In the genomic region with DNA sequence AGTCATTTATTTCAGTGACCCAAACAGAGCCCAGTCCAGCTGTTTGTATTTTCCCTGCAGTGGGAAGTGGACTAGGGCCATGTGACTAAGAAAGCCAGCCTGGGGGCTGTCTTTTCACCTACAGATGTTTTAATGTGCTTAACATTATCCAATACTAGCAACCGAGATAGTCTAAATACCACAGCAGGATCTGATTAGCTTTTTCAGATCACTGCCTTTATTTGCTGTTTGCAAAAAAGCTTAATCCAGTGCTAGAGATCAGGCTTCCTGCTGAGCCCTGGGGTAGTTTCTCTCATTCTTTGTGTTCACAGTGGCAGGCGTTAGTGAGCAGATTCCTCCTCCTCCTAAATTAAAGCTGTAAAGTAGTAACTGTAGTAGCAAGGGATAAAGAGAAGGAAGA, we compare ENCODE assay signal across 12 cellular contexts. TPM values are rescaled to one million over a fixed set of nuclear protein-coding genes. Genes with fewer than 3 reads are reported as not detected.
DNase-seq lines count a peak whose midpoint lies in the region; ATAC-seq and TF ChIP-seq lines count a peak whose summit lies in the region.
"Had no signal": no experiment of that assay in that cellular context is flagged by ENCODE, and none has a peak within 500 bp of the region (broad histone marks: within the 10 kb centered on the region; RNA-seq: fewer than 3 reads in every experiment).

No MANE protein-coding gene starts in this region.

- H3K36me3 Mint-ChIP-seq in HFFc6 (ENCODE audit: low read depth): peaks cover 5% of the 10 kb centered on the region
- peaks cover 2% of the 10 kb centered on the region for H3K36me3 Mint-ChIP-seq in progenitor cell of endocrine pancreas (ENCODE audit: insufficient read depth)

- H3K9me3 Mint-ChIP-seq in HFFc6 (no peaks in the 10 kb centered on the region), progenitor cell of endocrine pancreas (ENCODE audit: low read depth) (no peaks in the 10 kb centered on the region)

- ATAC-seq in GM18868 (IDR thresholded peaks at IDR 0.05; ENCODE audit: unreplicated experiment): no peak

- H3K27ac Mint-ChIP-seq in HFFc6 (peak overlapping the region; percentile 59), progenitor cell of endocrine pancreas (peak overlapping the region; percentile 89)

- H3K4me3 Mint-ChIP-seq in HFFc6: no peak overlapping the region
- no peak overlapping the region for H3K4me3 Mint-ChIP-seq in progenitor cell of endocrine pancreas (ENCODE audit: low read depth)

- no peaks in the 10 kb centered on the region for H3K27me3 Mint-ChIP-seq in HFFc6 (ENCODE audit: insufficient read depth)
- no peaks in the 10 kb centered on the region for H3K27me3 Mint-ChIP-seq in progenitor cell of endocrine pancreas

- no peak for DNase-seq in HFFc6
- peak; percentile 68 for DNase-seq in OCI-M1 (lab: John Stamatoyannopoulos, UW)
- DNase-seq in fibroblast of peridontal ligament (ENCODE audit: extremely low read depth): peak; percentile 74
- DNase-seq in progenitor cell of endocrine pancreas (ENCODE audit: low spot score, unreplicated experiment): no peak
- no peak for DNase-seq in NCI-H2029 (lab: John Stamatoyannopoulos, UW)
- DNase-seq in stimulated activated CD4-positive, alpha-beta T cell treated with anti-CD3 and anti-CD28 coated beads, Interleukin-1b, Interleukin-23, amount 100 ng/mL, for 48 hours: no peak
- DNase-seq: activated CD8-positive, alpha-beta memory T cell treated with anti-CD3 and anti-CD28 coated beads for 24 hours; central memory CD4-positive, alpha-beta T cell; GOT3; sigmoid colon; stimulated activated naive CD4-positive, alpha-beta T cell treated with Interleukin-2 at 50 U/mL for 16 hours had no signal

- TF ChIP-seq CTCF in HFFc6 (IDR thresholded peaks at IDR 0.05): no peak
- TF ChIP-seq CTCF in progenitor cell of endocrine pancreas (IDR thresholded peaks at IDR 0.05; ENCODE audit: unreplicated experiment): no peak

- H3K4me1 Mint-ChIP-seq in HFFc6 (ENCODE audit: low read depth): peaks cover 57% of the 10 kb centered on the region
- H3K4me1 Mint-ChIP-seq in progenitor cell of endocrine pancreas (ENCODE audit: low read depth): peaks cover 36% of the 10 kb centered on the region

RNA-seq across cellular contexts. Expression of a gene that starts 35.0 kb away (rescaled TPM):
- total RNA-seq in HFFc6 (2021; fragmentation: NEBNext Ultra II Directional; extraction: Animal tissue kit (Norgen Biotek cat#: 25700)): 1 to 10 TPM; 3.0 to 6.4 (median 5.0) TPM
- 9.6 and 10.5 TPM in 2 replicates for total RNA-seq in progenitor cell of endocrine pancreas

Comparison
In these comparisons a context has a peak if more than half of its experiments do, and no peak if none do; other contexts are left out.
1. DNase-seq: peak in OCI-M1 (single experiment) and fibroblast of peridontal ligament (single experiment); none in HFFc6 (single experiment), progenitor cell of endocrine pancreas (single experiment), NCI-H2029 (single experiment) and stimulated activated CD4-positive, alpha-beta T cell treated with anti-CD3 and anti-CD28 coated beads, Interleukin-1b, Interleukin-23, amount 100 ng/mL, for 48 hours (single experiment).